Comparison of ENCODE assay signal across 28 cellular contexts in the genomic region with DNA sequence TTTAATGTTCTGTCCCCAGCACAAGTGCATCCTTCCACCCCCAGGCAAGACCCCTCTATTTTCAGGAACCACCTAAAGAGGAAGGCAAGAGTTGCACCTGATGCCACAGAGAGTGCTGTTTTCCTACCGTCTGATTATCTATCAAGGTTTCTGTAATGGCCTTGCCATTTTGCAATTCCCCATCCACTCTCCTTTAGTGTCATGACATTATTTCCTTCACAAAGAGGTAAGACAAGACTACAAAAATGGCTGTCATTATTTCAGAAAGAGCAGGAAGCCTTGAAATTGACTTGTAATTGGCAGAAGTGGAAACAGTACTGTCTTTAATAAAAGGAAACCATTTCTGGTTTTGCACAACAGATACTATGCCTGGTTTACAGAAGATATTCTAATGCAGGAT.
"Had no signal": no experiment of that assay in that cellular context is flagged by ENCODE, and none has a peak within 500 bp of the region (broad histone marks: within the 10 kb centered on the region; RNA-seq: fewer than 3 reads in every experiment).

No MANE protein-coding gene starts in this region.

- H3K27me3 ChIP-seq: stomach, suprapubic skin, testis, thyroid gland, tibial artery, tibial nerve, transverse colon, upper lobe of left lung, upper lobe of right lung, uterus, vagina had no signal

- H3K4me3 ChIP-seq: stomach, suprapubic skin, testis, thoracic aorta, thyroid gland, tibial artery, tibial nerve, transverse colon, upper lobe of left lung, upper lobe of right lung, uterus, vagina had no signal

- H3K36me3 ChIP-seq: stomach, suprapubic skin, thoracic aorta, thyroid gland, tibial artery, tibial nerve, transverse colon, upper lobe of left lung, upper lobe of right lung, uterus, vagina had no signal

- H3K36me3 Mint-ChIP-seq: stimulated activated effector memory CD8-positive, alpha-beta T cell treated with anti-CD3 and anti-CD28 coated beads, Interleukin-12 subunit alpha, Interleukin-12 subunit beta, amount 100 ng/mL, for 72 hours; stimulated activated memory B cell treated with anti-CD40 and anti-IgM and Interleukin-4, amounts not matched to agents 10 μg/mL and 1 μg/mL and 100 μg/mL, for 72 hours; stimulated activated naive B cell treated with anti-CD40 and anti-IgM and Interleukin-4, amounts not matched to agents 10 μg/mL and 1 μg/mL and 100 μg/mL, for 72 hours; type B pancreatic cell had no signal

- H3K27me3 Mint-ChIP-seq: stimulated activated memory B cell treated with anti-CD40 and anti-IgM and Interleukin-4, amounts not matched to agents 10 μg/mL and 1 μg/mL and 100 μg/mL, for 72 hours; stimulated activated naive B cell treated with anti-CD40 and anti-IgM and Interleukin-4, amounts not matched to agents 10 μg/mL and 1 μg/mL and 100 μg/mL, for 72 hours; stimulated activated naive CD8-positive, alpha-beta T cell treated with anti-CD3 and anti-CD28 coated beads, Interleukin-15, amount 100 ng/mL, for 72 hours; stimulated activated naive CD8-positive, alpha-beta T cell treated with anti-CD3 and anti-CD28 coated beads, Interleukin-15, Interleukin-2, amounts not matched to agents 100 ng/mL and 50 ng/mL, for 24 hours; type B pancreatic cell had no signal

- H3K4me3 Mint-ChIP-seq: stimulated activated effector memory CD8-positive, alpha-beta T cell treated with anti-CD3 and anti-CD28 coated beads, Interleukin-12 subunit alpha, Interleukin-12 subunit beta, amount 100 ng/mL, for 72 hours; stimulated activated memory B cell treated with anti-CD40 and anti-IgM and Interleukin-4, amounts not matched to agents 10 μg/mL and 1 μg/mL and 100 μg/mL, for 72 hours; stimulated activated naive B cell treated with anti-CD40 and anti-IgM and Interleukin-4, amounts not matched to agents 10 μg/mL and 1 μg/mL and 100 μg/mL, for 72 hours; stimulated activated naive CD8-positive, alpha-beta T cell treated with anti-CD3 and anti-CD28 coated beads, Interleukin-15, amount 100 ng/mL, for 72 hours; stimulated activated naive CD8-positive, alpha-beta T cell treated with anti-CD3 and anti-CD28 coated beads, Interleukin-15, Interleukin-2, amounts not matched to agents 100 ng/mL and 50 ng/mL, for 24 hours; type B pancreatic cell had no signal

- H3K27ac ChIP-seq: stomach, suprapubic skin, testis, thoracic aorta, thyroid gland, tibial artery, tibial nerve, transverse colon, upper lobe of left lung, upper lobe of right lung, uterus, vagina had no signal

- H3K4me1 Mint-ChIP-seq: stimulated activated effector memory CD8-positive, alpha-beta T cell treated with anti-CD3 and anti-CD28 coated beads, Interleukin-12 subunit alpha, Interleukin-12 subunit beta, amount 100 ng/mL, for 72 hours; stimulated activated memory B cell treated with anti-CD40 and anti-IgM and Interleukin-4, amounts not matched to agents 10 μg/mL and 1 μg/mL and 100 μg/mL, for 72 hours; stimulated activated naive B cell treated with anti-CD40 and anti-IgM and Interleukin-4, amounts not matched to agents 10 μg/mL and 1 μg/mL and 100 μg/mL, for 72 hours; stimulated activated naive CD8-positive, alpha-beta T cell treated with anti-CD3 and anti-CD28 coated beads, Interleukin-15, amount 100 ng/mL, for 72 hours had no signal

- H3K9me3 Mint-ChIP-seq: stimulated activated naive CD8-positive, alpha-beta T cell treated with anti-CD3 and anti-CD28 coated beads, Interleukin-15, amount 100 ng/mL, for 72 hours; stimulated activated naive CD8-positive, alpha-beta T cell treated with anti-CD3 and anti-CD28 coated beads, Interleukin-15, Interleukin-2, amounts not matched to agents 100 ng/mL and 50 ng/mL, for 24 hours; type B pancreatic cell had no signal

- DNase-seq: stimulated activated CD4-positive, alpha-beta T cell treated with anti-CD3 and anti-CD28 coated beads, Interleukin-2, amount 100 ng/mL, for 48 hours; stimulated activated CD4-positive, alpha-beta T cell treated with anti-CD3 and anti-CD28 coated beads, Interleukin-4, amount 100 ng/mL, for 1 hour; stimulated activated CD4-positive, alpha-beta T cell treated with anti-CD3 and anti-CD28 coated beads, Interleukin-4, amount 100 ng/mL, for 24 hours; stimulated activated CD4-positive, alpha-beta T cell treated with anti-CD3 and anti-CD28 coated beads, Interleukin-4, amount 100 ng/mL, for 4 hours; stimulated activated CD8-positive, alpha-beta memory T cell treated with anti-CD3 and anti-CD28 coated beads, Interleukin-4, amount 100 ng/mL, for 48 hours; stimulated activated naive B cell treated with anti-CD40 and anti-IgM and Interleukin-4, amounts not matched to agents 10 μg/mL and 1 μg/mL and 100 μg/mL, for 72 hours; stimulated activated naive CD4-positive, alpha-beta T cell; stimulated activated naive CD4-positive, alpha-beta T cell treated with Interleukin-2 at 50 U/mL for 16 hours; stimulated activated naive CD8-positive, alpha-beta T cell treated with anti-CD3 and anti-CD28 coated beads, Interleukin-15, amount 100 ng/mL, for 72 hours; stimulated activated naive CD8-positive, alpha-beta T cell treated with anti-CD3 and anti-CD28 coated beads, Interleukin-15, Interleukin-2, amounts not matched to agents 100 U/mL and 50 U/mL, for 24 hours; stomach; substantia nigra; testis; thyroid gland; tibial artery; transverse colon; trophoblast cell; upper lobe of left lung; upper lobe of right lung; uterus had no signal

- ATAC-seq: stimulated activated effector memory CD8-positive, alpha-beta T cell treated with anti-CD3 and anti-CD28 coated beads, Interleukin-12 subunit alpha, Interleukin-12 subunit beta, amount 100 ng/mL, for 72 hours; stimulated activated memory B cell treated with anti-CD40 and anti-IgM and Interleukin-4, amounts not matched to agents 10 μg/mL and 1 μg/mL and 100 μg/mL, for 72 hours; stimulated activated naive B cell treated with anti-CD40 and anti-IgM and Interleukin-4, amounts not matched to agents 10 μg/mL and 1 μg/mL and 100 μg/mL, for 72 hours; stimulated activated naive CD8-positive, alpha-beta T cell treated with anti-CD3 and anti-CD28 coated beads, Interleukin-15, amount 100 ng/mL, for 72 hours; stimulated activated naive CD8-positive, alpha-beta T cell treated with anti-CD3 and anti-CD28 coated beads, Interleukin-15, Interleukin-2, amounts not matched to agents 100 U/mL and 50 U/mL, for 24 hours; upper lobe of right lung had no signal

- H3K9me3 ChIP-seq: suprapubic skin, testis, thoracic aorta, thyroid gland, tibial artery, transverse colon, upper lobe of left lung, upper lobe of right lung, uterus, vagina had no signal

- H3K27ac Mint-ChIP-seq: stimulated activated effector memory CD8-positive, alpha-beta T cell treated with anti-CD3 and anti-CD28 coated beads, Interleukin-12 subunit alpha, Interleukin-12 subunit beta, amount 100 ng/mL, for 72 hours; stimulated activated memory B cell treated with anti-CD40 and anti-IgM and Interleukin-4, amounts not matched to agents 10 μg/mL and 1 μg/mL and 100 μg/mL, for 72 hours; stimulated activated naive B cell treated with anti-CD40 and anti-IgM and Interleukin-4, amounts not matched to agents 10 μg/mL and 1 μg/mL and 100 μg/mL, for 72 hours; stimulated activated naive CD8-positive, alpha-beta T cell treated with anti-CD3 and anti-CD28 coated beads, Interleukin-15, amount 100 ng/mL, for 72 hours; stimulated activated naive CD8-positive, alpha-beta T cell treated with anti-CD3 and anti-CD28 coated beads, Interleukin-15, Interleukin-2, amounts not matched to agents 100 ng/mL and 50 ng/mL, for 24 hours; type B pancreatic cell had no signal
